1 cellular context compared by ENCODE assay signal in the genomic region with DNA sequence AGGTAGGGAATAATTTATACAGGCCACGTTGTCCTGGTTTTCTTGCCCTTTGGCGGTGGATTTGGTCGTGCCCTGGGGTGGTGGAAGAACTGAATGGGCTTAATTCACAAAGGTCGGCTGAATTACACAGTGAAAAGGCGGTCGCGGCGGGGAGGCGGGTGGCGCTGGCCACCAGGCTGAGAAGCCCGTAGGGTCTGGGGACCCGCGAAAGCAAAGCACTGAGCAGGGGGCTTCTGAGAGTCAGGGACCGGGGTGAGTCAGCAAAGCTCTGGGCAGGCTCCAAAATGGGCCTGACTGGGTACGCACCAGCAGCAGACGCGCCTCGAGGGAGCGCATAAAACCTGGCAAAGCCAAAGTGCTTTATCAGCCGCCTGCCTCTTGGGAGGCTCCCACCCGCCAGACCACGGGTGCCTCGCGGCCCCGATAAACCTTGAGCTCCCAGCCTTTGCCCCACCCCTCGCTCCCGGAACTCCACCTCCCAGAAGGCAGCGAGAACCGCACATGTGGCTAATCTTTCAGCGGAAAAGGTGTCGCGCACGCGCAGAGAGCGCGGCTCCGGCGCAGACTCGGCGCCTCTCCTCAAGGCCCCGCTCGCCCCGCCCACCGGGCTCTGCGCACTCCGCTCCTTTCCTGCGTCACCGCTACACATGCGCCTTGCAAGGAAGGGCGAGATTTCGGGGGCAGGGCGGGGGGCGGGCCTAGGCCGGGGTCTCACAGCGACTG.
TF ChIP-seq lines count a peak whose summit lies in the region.

No MANE protein-coding gene starts in this region.

TF ChIP-seq in HepG2, 621 proteins besides CTCF, POLR2A, EP300 and RAD21 (continued from another document and continues in another):
- TF ChIP-seq, protein P1, sequence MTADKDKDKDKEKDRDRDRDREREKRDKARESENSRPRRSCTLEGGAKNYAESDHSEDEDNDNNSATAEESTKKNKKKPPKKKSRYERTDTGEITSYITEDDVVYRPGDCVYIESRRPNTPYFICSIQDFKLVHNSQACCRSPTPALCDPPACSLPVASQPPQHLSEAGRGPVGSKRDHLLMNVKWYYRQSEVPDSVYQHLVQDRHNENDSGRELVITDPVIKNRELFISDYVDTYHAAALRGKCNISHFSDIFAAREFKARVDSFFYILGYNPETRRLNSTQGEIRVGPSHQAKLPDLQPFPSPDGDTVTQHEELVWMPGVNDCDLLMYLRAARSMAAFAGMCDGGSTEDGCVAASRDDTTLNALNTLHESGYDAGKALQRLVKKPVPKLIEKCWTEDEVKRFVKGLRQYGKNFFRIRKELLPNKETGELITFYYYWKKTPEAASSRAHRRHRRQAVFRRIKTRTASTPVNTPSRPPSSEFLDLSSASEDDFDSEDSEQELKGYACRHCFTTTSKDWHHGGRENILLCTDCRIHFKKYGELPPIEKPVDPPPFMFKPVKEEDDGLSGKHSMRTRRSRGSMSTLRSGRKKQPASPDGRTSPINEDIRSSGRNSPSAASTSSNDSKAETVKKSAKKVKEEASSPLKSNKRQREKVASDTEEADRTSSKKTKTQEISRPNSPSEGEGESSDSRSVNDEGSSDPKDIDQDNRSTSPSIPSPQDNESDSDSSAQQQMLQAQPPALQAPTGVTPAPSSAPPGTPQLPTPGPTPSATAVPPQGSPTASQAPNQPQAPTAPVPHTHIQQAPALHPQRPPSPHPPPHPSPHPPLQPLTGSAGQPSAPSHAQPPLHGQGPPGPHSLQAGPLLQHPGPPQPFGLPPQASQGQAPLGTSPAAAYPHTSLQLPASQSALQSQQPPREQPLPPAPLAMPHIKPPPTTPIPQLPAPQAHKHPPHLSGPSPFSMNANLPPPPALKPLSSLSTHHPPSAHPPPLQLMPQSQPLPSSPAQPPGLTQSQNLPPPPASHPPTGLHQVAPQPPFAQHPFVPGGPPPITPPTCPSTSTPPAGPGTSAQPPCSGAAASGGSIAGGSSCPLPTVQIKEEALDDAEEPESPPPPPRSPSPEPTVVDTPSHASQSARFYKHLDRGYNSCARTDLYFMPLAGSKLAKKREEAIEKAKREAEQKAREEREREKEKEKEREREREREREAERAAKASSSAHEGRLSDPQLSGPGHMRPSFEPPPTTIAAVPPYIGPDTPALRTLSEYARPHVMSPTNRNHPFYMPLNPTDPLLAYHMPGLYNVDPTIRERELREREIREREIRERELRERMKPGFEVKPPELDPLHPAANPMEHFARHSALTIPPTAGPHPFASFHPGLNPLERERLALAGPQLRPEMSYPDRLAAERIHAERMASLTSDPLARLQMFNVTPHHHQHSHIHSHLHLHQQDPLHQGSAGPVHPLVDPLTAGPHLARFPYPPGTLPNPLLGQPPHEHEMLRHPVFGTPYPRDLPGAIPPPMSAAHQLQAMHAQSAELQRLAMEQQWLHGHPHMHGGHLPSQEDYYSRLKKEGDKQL (CRISPR knock-in tag; IDR thresholded peaks at IDR 0.05; ENCODE audit: low read depth), result peak; percentile 45; the same call in 1 of the 2 replicates
- TF ChIP-seq PCBP2 (optimal IDR thresholded peaks at IDR 0.05; ENCODE audit: low read depth, low read length, poor library complexity, severe bottlenecking) (no peak), ZIK1 (CRISPR knock-in tag; IDR thresholded peaks at IDR 0.05; ENCODE audit: borderline replicate concordance, low read depth) (0 out of 2 replicates have a peak, but pooled peaks have one; percentile 58), GPN1 (CRISPR knock-in tag; IDR thresholded peaks at IDR 0.05; ENCODE audit: borderline replicate concordance) (0 out of 2 replicates have a peak, but pooled peaks have one; percentile 32), ARHGAP35 (CRISPR knock-in tag; IDR thresholded peaks at IDR 0.05; ENCODE audit: borderline replicate concordance) (0 out of 2 replicates have a peak, but pooled peaks have one; percentile 43), SRSF9 (IDR thresholded peaks at IDR 0.05; ENCODE audit: borderline replicate concordance, insufficient read depth, low read depth, low read length, poor library complexity, severe bottlenecking) (no peak), RBM39 (IDR thresholded peaks at IDR 0.05; ENCODE audit: low read depth, low read length, poor library complexity, severe bottlenecking) (peak; percentile 50), MBD4 (IDR thresholded peaks at IDR 0.05; ENCODE audit: borderline replicate concordance, low read length) (no peak), ZNF24 (IDR thresholded peaks at IDR 0.05) (no peak), GABPB1 (CRISPR knock-in tag; IDR thresholded peaks at IDR 0.05) (peak; percentile 87), ZFP37 (CRISPR knock-in tag; IDR thresholded peaks at IDR 0.05; ENCODE audit: borderline replicate concordance) (no peak; the same call in 1 of the 2 replicates)
- TF ChIP-seq, protein P2, sequence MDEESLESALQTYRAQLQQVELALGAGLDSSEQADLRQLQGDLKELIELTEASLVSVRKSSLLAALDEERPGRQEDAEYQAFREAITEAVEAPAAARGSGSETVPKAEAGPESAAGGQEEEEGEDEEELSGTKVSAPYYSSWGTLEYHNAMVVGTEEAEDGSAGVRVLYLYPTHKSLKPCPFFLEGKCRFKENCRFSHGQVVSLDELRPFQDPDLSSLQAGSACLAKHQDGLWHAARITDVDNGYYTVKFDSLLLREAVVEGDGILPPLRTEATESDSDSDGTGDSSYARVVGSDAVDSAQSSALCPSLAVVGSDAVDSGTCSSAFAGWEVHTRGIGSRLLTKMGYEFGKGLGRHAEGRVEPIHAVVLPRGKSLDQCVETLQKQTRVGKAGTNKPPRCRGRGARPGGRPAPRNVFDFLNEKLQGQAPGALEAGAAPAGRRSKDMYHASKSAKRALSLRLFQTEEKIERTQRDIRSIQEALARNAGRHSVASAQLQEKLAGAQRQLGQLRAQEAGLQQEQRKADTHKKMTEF (CRISPR knock-in tag; IDR thresholded peaks at IDR 0.05), result peak; percentile 80
- TF ChIP-seq, protein P3, sequence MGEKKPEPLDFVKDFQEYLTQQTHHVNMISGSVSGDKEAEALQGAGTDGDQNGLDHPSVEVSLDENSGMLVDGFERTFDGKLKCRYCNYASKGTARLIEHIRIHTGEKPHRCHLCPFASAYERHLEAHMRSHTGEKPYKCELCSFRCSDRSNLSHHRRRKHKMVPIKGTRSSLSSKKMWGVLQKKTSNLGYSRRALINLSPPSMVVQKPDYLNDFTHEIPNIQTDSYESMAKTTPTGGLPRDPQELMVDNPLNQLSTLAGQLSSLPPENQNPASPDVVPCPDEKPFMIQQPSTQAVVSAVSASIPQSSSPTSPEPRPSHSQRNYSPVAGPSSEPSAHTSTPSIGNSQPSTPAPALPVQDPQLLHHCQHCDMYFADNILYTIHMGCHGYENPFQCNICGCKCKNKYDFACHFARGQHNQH (CRISPR knock-in tag; IDR thresholded peaks at IDR 0.05), result peak; percentile 70
- TF ChIP-seq, protein P4, sequence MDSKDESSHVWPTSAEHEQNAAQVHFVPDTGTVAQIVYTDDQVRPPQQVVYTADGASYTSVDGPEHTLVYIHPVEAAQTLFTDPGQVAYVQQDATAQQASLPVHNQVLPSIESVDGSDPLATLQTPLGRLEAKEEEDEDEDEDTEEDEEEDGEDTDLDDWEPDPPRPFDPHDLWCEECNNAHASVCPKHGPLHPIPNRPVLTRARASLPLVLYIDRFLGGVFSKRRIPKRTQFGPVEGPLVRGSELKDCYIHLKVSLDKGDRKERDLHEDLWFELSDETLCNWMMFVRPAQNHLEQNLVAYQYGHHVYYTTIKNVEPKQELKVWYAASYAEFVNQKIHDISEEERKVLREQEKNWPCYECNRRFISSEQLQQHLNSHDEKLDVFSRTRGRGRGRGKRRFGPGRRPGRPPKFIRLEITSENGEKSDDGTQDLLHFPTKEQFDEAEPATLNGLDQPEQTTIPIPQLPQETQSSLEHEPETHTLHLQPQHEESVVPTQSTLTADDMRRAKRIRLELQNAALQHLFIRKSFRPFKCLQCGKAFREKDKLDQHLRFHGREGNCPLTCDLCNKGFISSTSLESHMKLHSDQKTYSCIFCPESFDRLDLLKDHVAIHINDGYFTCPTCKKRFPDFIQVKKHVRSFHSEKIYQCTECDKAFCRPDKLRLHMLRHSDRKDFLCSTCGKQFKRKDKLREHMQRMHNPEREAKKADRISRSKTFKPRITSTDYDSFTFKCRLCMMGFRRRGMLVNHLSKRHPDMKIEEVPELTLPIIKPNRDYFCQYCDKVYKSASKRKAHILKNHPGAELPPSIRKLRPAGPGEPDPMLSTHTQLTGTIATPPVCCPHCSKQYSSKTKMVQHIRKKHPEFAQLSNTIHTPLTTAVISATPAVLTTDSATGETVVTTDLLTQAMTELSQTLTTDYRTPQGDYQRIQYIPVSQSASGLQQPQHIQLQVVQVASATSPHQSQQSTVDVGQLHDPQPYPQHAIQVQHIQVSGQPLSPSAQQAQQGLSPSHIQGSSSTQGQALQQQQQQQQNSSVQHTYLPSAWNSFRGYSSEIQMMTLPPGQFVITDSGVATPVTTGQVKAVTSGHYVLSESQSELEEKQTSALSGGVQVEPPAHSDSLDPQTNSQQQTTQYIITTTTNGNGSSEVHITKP (CRISPR knock-in tag; IDR thresholded peaks at IDR 0.05; ENCODE audit: low read depth), result no peak
- TF ChIP-seq, protein P5, sequence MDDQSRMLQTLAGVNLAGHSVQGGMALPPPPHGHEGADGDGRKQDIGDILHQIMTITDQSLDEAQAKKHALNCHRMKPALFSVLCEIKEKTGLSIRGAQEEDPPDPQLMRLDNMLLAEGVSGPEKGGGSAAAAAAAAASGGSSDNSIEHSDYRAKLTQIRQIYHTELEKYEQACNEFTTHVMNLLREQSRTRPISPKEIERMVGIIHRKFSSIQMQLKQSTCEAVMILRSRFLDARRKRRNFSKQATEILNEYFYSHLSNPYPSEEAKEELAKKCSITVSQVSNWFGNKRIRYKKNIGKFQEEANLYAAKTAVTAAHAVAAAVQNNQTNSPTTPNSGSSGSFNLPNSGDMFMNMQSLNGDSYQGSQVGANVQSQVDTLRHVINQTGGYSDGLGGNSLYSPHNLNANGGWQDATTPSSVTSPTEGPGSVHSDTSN (CRISPR knock-in tag; IDR thresholded peaks at IDR 0.05; ENCODE audit: borderline replicate concordance), result no peak
- TF ChIP-seq, protein P6, sequence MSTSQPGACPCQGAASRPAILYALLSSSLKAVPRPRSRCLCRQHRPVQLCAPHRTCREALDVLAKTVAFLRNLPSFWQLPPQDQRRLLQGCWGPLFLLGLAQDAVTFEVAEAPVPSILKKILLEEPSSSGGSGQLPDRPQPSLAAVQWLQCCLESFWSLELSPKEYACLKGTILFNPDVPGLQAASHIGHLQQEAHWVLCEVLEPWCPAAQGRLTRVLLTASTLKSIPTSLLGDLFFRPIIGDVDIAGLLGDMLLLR (CRISPR knock-in tag; IDR thresholded peaks at IDR 0.05), result 0 out of 2 replicates have a peak, but pooled peaks have one; percentile 9
- TF ChIP-seq, protein P7, sequence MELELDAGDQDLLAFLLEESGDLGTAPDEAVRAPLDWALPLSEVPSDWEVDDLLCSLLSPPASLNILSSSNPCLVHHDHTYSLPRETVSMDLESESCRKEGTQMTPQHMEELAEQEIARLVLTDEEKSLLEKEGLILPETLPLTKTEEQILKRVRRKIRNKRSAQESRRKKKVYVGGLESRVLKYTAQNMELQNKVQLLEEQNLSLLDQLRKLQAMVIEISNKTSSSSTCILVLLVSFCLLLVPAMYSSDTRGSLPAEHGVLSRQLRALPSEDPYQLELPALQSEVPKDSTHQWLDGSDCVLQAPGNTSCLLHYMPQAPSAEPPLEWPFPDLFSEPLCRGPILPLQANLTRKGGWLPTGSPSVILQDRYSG (CRISPR knock-in tag; IDR thresholded peaks at IDR 0.05), result no peak
- TF ChIP-seq, protein P8, sequence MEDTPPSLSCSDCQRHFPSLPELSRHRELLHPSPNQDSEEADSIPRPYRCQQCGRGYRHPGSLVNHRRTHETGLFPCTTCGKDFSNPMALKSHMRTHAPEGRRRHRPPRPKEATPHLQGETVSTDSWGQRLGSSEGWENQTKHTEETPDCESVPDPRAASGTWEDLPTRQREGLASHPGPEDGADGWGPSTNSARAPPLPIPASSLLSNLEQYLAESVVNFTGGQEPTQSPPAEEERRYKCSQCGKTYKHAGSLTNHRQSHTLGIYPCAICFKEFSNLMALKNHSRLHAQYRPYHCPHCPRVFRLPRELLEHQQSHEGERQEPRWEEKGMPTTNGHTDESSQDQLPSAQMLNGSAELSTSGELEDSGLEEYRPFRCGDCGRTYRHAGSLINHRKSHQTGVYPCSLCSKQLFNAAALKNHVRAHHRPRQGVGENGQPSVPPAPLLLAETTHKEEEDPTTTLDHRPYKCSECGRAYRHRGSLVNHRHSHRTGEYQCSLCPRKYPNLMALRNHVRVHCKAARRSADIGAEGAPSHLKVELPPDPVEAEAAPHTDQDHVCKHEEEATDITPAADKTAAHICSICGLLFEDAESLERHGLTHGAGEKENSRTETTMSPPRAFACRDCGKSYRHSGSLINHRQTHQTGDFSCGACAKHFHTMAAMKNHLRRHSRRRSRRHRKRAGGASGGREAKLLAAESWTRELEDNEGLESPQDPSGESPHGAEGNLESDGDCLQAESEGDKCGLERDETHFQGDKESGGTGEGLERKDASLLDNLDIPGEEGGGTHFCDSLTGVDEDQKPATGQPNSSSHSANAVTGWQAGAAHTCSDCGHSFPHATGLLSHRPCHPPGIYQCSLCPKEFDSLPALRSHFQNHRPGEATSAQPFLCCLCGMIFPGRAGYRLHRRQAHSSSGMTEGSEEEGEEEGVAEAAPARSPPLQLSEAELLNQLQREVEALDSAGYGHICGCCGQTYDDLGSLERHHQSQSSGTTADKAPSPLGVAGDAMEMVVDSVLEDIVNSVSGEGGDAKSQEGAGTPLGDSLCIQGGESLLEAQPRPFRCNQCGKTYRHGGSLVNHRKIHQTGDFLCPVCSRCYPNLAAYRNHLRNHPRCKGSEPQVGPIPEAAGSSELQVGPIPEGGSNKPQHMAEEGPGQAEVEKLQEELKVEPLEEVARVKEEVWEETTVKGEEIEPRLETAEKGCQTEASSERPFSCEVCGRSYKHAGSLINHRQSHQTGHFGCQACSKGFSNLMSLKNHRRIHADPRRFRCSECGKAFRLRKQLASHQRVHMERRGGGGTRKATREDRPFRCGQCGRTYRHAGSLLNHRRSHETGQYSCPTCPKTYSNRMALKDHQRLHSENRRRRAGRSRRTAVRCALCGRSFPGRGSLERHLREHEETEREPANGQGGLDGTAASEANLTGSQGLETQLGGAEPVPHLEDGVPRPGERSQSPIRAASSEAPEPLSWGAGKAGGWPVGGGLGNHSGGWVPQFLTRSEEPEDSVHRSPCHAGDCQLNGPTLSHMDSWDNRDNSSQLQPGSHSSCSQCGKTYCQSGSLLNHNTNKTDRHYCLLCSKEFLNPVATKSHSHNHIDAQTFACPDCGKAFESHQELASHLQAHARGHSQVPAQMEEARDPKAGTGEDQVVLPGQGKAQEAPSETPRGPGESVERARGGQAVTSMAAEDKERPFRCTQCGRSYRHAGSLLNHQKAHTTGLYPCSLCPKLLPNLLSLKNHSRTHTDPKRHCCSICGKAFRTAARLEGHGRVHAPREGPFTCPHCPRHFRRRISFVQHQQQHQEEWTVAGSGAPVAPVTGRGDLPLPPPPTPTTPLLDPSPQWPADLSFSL (CRISPR knock-in tag; IDR thresholded peaks at IDR 0.05), result no peak
- TF ChIP-seq, protein P9, sequence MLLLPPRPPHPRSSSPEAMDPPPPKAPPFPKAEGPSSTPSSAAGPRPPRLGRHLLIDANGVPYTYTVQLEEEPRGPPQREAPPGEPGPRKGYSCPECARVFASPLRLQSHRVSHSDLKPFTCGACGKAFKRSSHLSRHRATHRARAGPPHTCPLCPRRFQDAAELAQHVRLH (CRISPR knock-in tag; IDR thresholded peaks at IDR 0.05; ENCODE audit: borderline replicate concordance, low read depth), result 0 out of 2 replicates have a peak, but pooled peaks have one; percentile 36
- TF ChIP-seq, protein P10, sequence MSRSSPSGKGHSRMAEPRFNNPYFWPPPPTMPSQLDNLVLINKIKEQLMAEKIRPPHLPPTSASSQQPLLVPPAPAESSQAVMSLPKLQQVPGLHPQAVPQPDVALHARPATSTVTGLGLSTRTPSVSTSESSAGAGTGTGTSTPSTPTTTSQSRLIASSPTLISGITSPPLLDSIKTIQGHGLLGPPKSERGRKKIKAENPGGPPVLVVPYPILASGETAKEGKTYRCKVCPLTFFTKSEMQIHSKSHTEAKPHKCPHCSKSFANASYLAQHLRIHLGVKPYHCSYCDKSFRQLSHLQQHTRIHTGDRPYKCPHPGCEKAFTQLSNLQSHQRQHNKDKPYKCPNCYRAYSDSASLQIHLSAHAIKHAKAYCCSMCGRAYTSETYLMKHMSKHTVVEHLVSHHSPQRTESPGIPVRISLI (CRISPR knock-in tag; IDR thresholded peaks at IDR 0.05; ENCODE audit: borderline replicate concordance), result peak; percentile 35; the same call in 1 of the 2 replicates
